In genomic region chr12:132837693-132838463, GRCh38 we compare ENCODE assay signal across 1 cellular context.
TF ChIP-seq lines count a peak whose summit lies in the region.

No MANE protein-coding gene starts in this region.

TF ChIP-seq in WTC11, 78 proteins besides CTCF, POLR2A, EP300 and RAD21 (continued from another document):
- TF ChIP-seq ZNF512 (CRISPR knock-in tag; IDR thresholded peaks at IDR 0.05; ENCODE audit: borderline replicate concordance) (no peak), AR (CRISPR knock-in tag; IDR thresholded peaks at IDR 0.05) (no peak), RELA (CRISPR knock-in tag; IDR thresholded peaks at IDR 0.05; ENCODE audit: borderline replicate concordance) (no peak), ZMAT4 (CRISPR knock-in tag; IDR thresholded peaks at IDR 0.05) (no peak), ATF1 (CRISPR knock-in tag; IDR thresholded peaks at IDR 0.05) (no peak)
